15 cellular contexts compared by ENCODE assay signal in the genomic region with DNA sequence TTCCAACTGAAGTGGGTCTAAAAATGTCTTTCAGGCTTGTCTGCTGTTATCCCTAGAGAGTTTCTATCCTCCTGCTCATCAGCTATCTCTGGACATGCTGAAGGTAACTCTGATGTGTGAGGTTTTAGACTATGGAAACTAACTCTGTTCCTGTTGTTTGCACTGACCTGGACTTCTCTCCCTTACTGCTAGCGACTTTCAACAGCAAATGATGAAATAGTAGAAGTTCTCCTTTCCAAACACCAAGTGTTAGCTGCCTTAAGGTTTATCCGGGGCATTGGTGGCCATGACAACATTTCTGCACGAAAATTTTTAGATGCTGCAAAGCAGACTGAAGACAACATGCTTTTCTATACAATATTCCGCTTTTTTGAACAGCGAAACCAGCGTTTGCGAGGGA. TPM values are rescaled to one million over a fixed set of nuclear protein-coding genes. Genes with fewer than 3 reads are reported as not detected.
DNase-seq lines count a peak whose midpoint lies in the region; ATAC-seq, FAIRE-seq and TF ChIP-seq lines count a peak whose summit lies in the region.
"Had no signal": no experiment of that assay in that cellular context is flagged by ENCODE, and none has a peak within 500 bp of the region (broad histone marks: within the 10 kb centered on the region; RNA-seq: fewer than 3 reads in every experiment).

No MANE protein-coding gene starts in this region.

- H3K36me3 ChIP-seq in astrocyte (ENCODE audit: insufficient read depth, low read length) (peaks cover 75% of the 10 kb centered on the region), MG63 (peaks cover 63% of the 10 kb centered on the region), tibial artery (peaks cover 92 to 100% (median 98%) of the 10 kb centered on the region in 3 donors)

- H3K4me2 ChIP-seq in astrocyte (ENCODE audit: low read length): peak overlapping the region; percentile 43

- TF ChIP-seq CTCF in astrocyte (IDR thresholded peaks at IDR 0.05; ENCODE audit: insufficient read depth, low read depth, low read length) (no peak), natural killer cell (IDR thresholded peaks at IDR 0.05) (no peak), tibial artery (IDR thresholded peaks at IDR 0.05) (no peak)

- no peak for ATAC-seq in natural killer cell

- no peak overlapping the region for H2AFZ ChIP-seq in astrocyte (ENCODE audit: low read depth, low read length)

- H3K9me3 ChIP-seq in astrocyte (ENCODE audit: insufficient read depth, low read depth, low read length): no peaks in the 10 kb centered on the region
- H3K9me3 ChIP-seq in MG63: no peaks in the 10 kb centered on the region
- H3K9me3 ChIP-seq in tibial artery: no peaks in the 10 kb centered on the region
- H3K9me3 ChIP-seq: spleen had no signal

- H3K36me3 Mint-ChIP-seq in astrocyte (ENCODE audit: low read depth, unreplicated experiment): peaks cover 31% of the 10 kb centered on the region
- H3K36me3 Mint-ChIP-seq in natural killer cell: peaks cover 22% of the 10 kb centered on the region

- H3K27ac ChIP-seq in astrocyte (ENCODE audit: low read depth, low read length): no peak overlapping the region
- H3K27ac ChIP-seq in tibial artery: no peak overlapping the region

- FAIRE-seq in astrocyte (lab: Jason Lieb, UNC): no peak
- FAIRE-seq: GM12878 had no signal

- H3K9me3 Mint-ChIP-seq in astrocyte (ENCODE audit: unreplicated experiment) (peaks cover 2% of the 10 kb centered on the region), natural killer cell (no peaks in the 10 kb centered on the region)
- H3K9me3 Mint-ChIP-seq: activated CD4-positive, alpha-beta T cell treated with anti-CD3 and anti-CD28 coated beads, Interleukin-2, amount 10 ng/mL, durations not matched to agents 24 days and 14 days; CD4-positive, CD25-positive, alpha-beta regulatory T cell had no signal

- H3K4me1 Mint-ChIP-seq in astrocyte (ENCODE audit: low read depth, unreplicated experiment) (peaks cover 28% of the 10 kb centered on the region), natural killer cell (peaks cover 4% of the 10 kb centered on the region in 2 donors)
- H3K4me1 Mint-ChIP-seq: CD4-positive, CD25-positive, alpha-beta regulatory T cell had no signal

- H3K4me3 Mint-ChIP-seq in astrocyte (ENCODE audit: unreplicated experiment) (no peak overlapping the region), natural killer cell (no peak overlapping the region)
- H3K4me3 Mint-ChIP-seq: activated CD4-positive, alpha-beta T cell treated with anti-CD3 and anti-CD28 coated beads, Interleukin-2, amount 10 ng/mL, durations not matched to agents 24 days and 14 days; CD4-positive, CD25-positive, alpha-beta regulatory T cell had no signal

- H3K4me1 ChIP-seq in astrocyte (ENCODE audit: insufficient read depth, low read length) (peaks cover 14% of the 10 kb centered on the region), tibial artery (no peaks in the 10 kb centered on the region)

- H3K27ac Mint-ChIP-seq in astrocyte (ENCODE audit: unreplicated experiment) (peak overlapping the region; percentile 35), natural killer cell (peak overlapping the region; percentile 50 to 69)

- no peaks in the 10 kb centered on the region for H3K27me3 Mint-ChIP-seq in astrocyte (ENCODE audit: low read depth, unreplicated experiment)
- H3K27me3 Mint-ChIP-seq in natural killer cell (ENCODE audit: low read depth in 2 of 2): no peaks in the 10 kb centered on the region
- H3K27me3 Mint-ChIP-seq: activated CD4-positive, alpha-beta T cell treated with anti-CD3 and anti-CD28 coated beads, Interleukin-2, amount 10 ng/mL, durations not matched to agents 24 days and 14 days; CD4-positive, CD25-positive, alpha-beta regulatory T cell had no signal

- DNase-seq in GF-D8 (lab: John Stamatoyannopoulos, UW) (peak; percentile 72), NOMO-1 treated with DMSO at 0.1 percent for 48 hours (lab: John Stamatoyannopoulos, UW; ENCODE audit: unreplicated experiment) (peak; percentile 79), astrocyte (ENCODE audit: low read depth) (no peak), natural killer cell (no peak), MG63 (no peak), NCI-H1092 (lab: John Stamatoyannopoulos, UW) (no peak), tibial artery (no peak)
- DNase-seq: activated CD4-positive, alpha-beta T cell treated with anti-CD3 and anti-CD28 coated beads, Interleukin-2, amount 10 ng/mL, durations not matched to agents 24 days and 14 days; CD4-positive, CD25-positive, alpha-beta regulatory T cell; hippocampal formation; KG1; NCI-H146; NCI-H510A treated with DMSO at 0.1 percent for 48 hours; spleen had no signal

- no peak overlapping the region for H3K9ac ChIP-seq in astrocyte (ENCODE audit: low read length)

- H3K27me3 ChIP-seq in astrocyte (ENCODE audit: insufficient read depth, low read length): no peaks in the 10 kb centered on the region
- no peaks in the 10 kb centered on the region for H3K27me3 ChIP-seq in MG63
- no peaks in the 10 kb centered on the region for H3K27me3 ChIP-seq in tibial artery
- H3K27me3 ChIP-seq: spleen had no signal

- no peaks in the 10 kb centered on the region for H3K79me2 ChIP-seq in astrocyte (ENCODE audit: insufficient read depth, low read length)

- H4K20me1 ChIP-seq in astrocyte (ENCODE audit: insufficient read depth, low read length): peaks cover 24% of the 10 kb centered on the region

- intact Hi-C loops in natural killer cell (cut with micrococcal nuclease): no loop called here
- intact Hi-C loops in tibial artery (cut with DNase I; ENCODE audit: low total_unique reads): no loop called here

- H3K4me3 ChIP-seq in astrocyte (ENCODE audit: insufficient read depth, low read depth, low read length): no peak overlapping the region
- no peak overlapping the region for H3K4me3 ChIP-seq in MG63
- H3K4me3 ChIP-seq in tibial artery: no peak overlapping the region
- H3K4me3 ChIP-seq: GM12878, spleen had no signal

RNA-seq across cellular contexts. Expression of a gene that starts 26.9 kb away (rescaled TPM):
- total RNA-seq in astrocyte (25.2 and 28.3 TPM in 2 replicates), natural killer cell (10 to 100 TPM; 71.1 to 84.4 (median 77.2) TPM)
- total RNA-seq in MG63 (2014; rRNA removed; shearing (Covaris generic); ENCODE audit: low replicate concordance): 21.1 and 21.9 TPM in 2 replicates

RNA-seq across cellular contexts. Expression of a gene that starts 56.1 kb away (rescaled TPM):
- total RNA-seq in astrocyte: 36.7 and 42.4 TPM in 2 replicates
- 100 to 1,000 TPM; 143 to 203 (median 173) TPM for total RNA-seq in natural killer cell
- total RNA-seq in MG63 (2014; rRNA removed; shearing (Covaris generic); ENCODE audit: low replicate concordance): 8.5 and 11.1 TPM in 2 replicates

Comparison
In these comparisons a context has a peak if more than half of its experiments do, and no peak if none do; other contexts are left out.
1. DNase-seq: peak in GF-D8 (single experiment) and NOMO-1 treated with DMSO at 0.1 percent for 48 hours (single experiment); none in astrocyte (single experiment), natural killer cell (single experiment), MG63 (single experiment), NCI-H1092 (single experiment) and tibial artery (0 of 2).